1 cellular context compared by ENCODE assay signal in genomic region chr4:88745175-88745574, GRCh38.
TF ChIP-seq lines count a peak whose summit lies in the region.

No MANE protein-coding gene starts in this region.

TF ChIP-seq in IMR-90, 13 proteins besides CTCF, POLR2A, EP300 and RAD21 (continued from another document):
- TF ChIP-seq, protein P1, sequence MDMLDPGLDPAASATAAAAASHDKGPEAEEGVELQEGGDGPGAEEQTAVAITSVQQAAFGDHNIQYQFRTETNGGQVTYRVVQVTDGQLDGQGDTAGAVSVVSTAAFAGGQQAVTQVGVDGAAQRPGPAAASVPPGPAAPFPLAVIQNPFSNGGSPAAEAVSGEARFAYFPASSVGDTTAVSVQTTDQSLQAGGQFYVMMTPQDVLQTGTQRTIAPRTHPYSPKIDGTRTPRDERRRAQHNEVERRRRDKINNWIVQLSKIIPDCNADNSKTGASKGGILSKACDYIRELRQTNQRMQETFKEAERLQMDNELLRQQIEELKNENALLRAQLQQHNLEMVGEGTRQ (IDR thresholded peaks at IDR 0.05; ENCODE audit: low read depth, low read length) = no peak
- no peak for TF ChIP-seq MAZ (IDR thresholded peaks at IDR 0.05; ENCODE audit: borderline replicate concordance, low read depth, low read length)
- TF ChIP-seq RFX5 (IDR thresholded peaks at IDR 0.05; ENCODE audit: low read depth, low read length) = no peak
- no peak for TF ChIP-seq ELK1 (IDR thresholded peaks at IDR 0.05; ENCODE audit: borderline replicate concordance, low read depth, low read length)
- TF ChIP-seq NFE2L2 (IDR thresholded peaks at IDR 0.05; ENCODE audit: low read depth, low read length) = no peak
- TF ChIP-seq MXI1 (IDR thresholded peaks at IDR 0.05; ENCODE audit: borderline replicate concordance, low read depth, low read length) = no peak
- no peak for TF ChIP-seq FOS (IDR thresholded peaks at IDR 0.05; ENCODE audit: low read depth, low read length)
- TF ChIP-seq RCOR1 (IDR thresholded peaks at IDR 0.05; ENCODE audit: insufficient replicate concordance, low read length) = no peak
- TF ChIP-seq MAFK (IDR thresholded peaks at IDR 0.05; ENCODE audit: low read depth, low read length) = no peak
